11 cellular contexts compared by ENCODE assay signal in genomic region chr12:89574736-89575208, GRCh38. TPM values are rescaled to one million over a fixed set of nuclear protein-coding genes. Genes with fewer than 3 reads are reported as not detected.
DNase-seq lines count a peak whose midpoint lies in the region; ATAC-seq and TF ChIP-seq lines count a peak whose summit lies in the region.
"Had no signal": no experiment of that assay in that cellular context is flagged by ENCODE, and none has a peak within 500 bp of the region (broad histone marks: within the 10 kb centered on the region; RNA-seq: fewer than 3 reads in every experiment).

No MANE protein-coding gene starts in this region.

- H3K4me3 ChIP-seq in mammary epithelial cell (replicated peaks in 1 of 3; ENCODE audit: insufficient read depth in 1 of 3, low read depth in 2 of 3, low read length in 3 of 3): no peak overlapping the region
- H3K4me3 ChIP-seq in breast epithelium: no peak overlapping the region
- peak overlapping the region; percentile 65 for H3K4me3 ChIP-seq in SK-N-MC
- no peak overlapping the region for H3K4me3 ChIP-seq in foreskin fibroblast (ENCODE audit: low read depth in 1 of 2, low read length in 2 of 2)
- no peak overlapping the region for H3K4me3 ChIP-seq in thyroid gland (replicated peaks in 1 of 3)
- H3K4me3 ChIP-seq in CD8-positive, alpha-beta T cell (ENCODE audit: low read depth, low read length): no peak overlapping the region
- H3K4me3 ChIP-seq: psoas muscle had no signal

- in situ Hi-C loops in mammary epithelial cell (cut with MboI; ENCODE audit: low sequenced_read_pairs in 2 of 2) (loop anchor here in 1 of 2 donors (25.0 kb wide), 1 partner anchor 1338 kb away; no protein-coding TSS in a partner anchor), GM13977 (cut with MboI; ENCODE audit: low pct_unique_long_range_greater_than_20kb, low sequenced_read_pairs, unreplicated experiment) (no loop called here)

- no peak for ATAC-seq in CD8-positive, alpha-beta T cell
- ATAC-seq: foreskin keratinocyte, psoas muscle had no signal

- H3K4me1 Mint-ChIP-seq in CD8-positive, alpha-beta T cell (ENCODE audit: low read depth): no peaks in the 10 kb centered on the region

- no peaks in the 10 kb centered on the region for H3K9me3 Mint-ChIP-seq in CD8-positive, alpha-beta T cell

- TF ChIP-seq POLR2A in breast epithelium (IDR thresholded peaks at IDR 0.05) (no peak), thyroid gland (IDR thresholded peaks at IDR 0.05) (no peak)

- no peak overlapping the region for H3K4me2 ChIP-seq in mammary epithelial cell (ENCODE audit: insufficient read depth, low read depth, low read length)

- POLR2A ChIA-PET in CD8-positive, alpha-beta T cell (lab: Charles Lee): no interaction called here

- no peak overlapping the region for H3K9ac ChIP-seq in mammary epithelial cell (ENCODE audit: insufficient read depth, low read length)
- peak overlapping the region; percentile 41 for H3K9ac ChIP-seq in SK-N-MC (ENCODE audit: insufficient read length)

- no peaks in the 10 kb centered on the region for H3K79me2 ChIP-seq in mammary epithelial cell (ENCODE audit: insufficient read depth, low read length)

- intact Hi-C loops in mammary epithelial cell (cut with micrococcal nuclease): no loop called here
- intact Hi-C loops in breast epithelium (cut with DNase I; ENCODE audit: low total_unique reads): no loop called here
- intact Hi-C loops in thyroid gland (cut with DNase I): no loop called here
- intact Hi-C loops in CD8-positive, alpha-beta T cell (cut with DNase I, micrococcal nuclease): no loop called here

- DNase-seq in mammary epithelial cell (peak; percentile 18), breast epithelium (ENCODE audit: low spot score in 2 of 2) (no peak), SK-N-MC (ENCODE audit: low read depth, low spot score) (no peak), foreskin fibroblast (peak; percentile 67 to 82), thyroid gland (peak; percentile 43 to 65), GM13977 (ENCODE audit: low spot score) (no peak)
- DNase-seq in activated CD4-positive, alpha-beta T cell treated with anti-CD3 and anti-CD28 coated beads, Interleukin-2, amount 50 U/mL, for 48 hours: no peak
- DNase-seq in CD8-positive, alpha-beta T cell: no peak
- DNase-seq: foreskin keratinocyte, psoas muscle, SW 1271 had no signal

- H3K27me3 ChIP-seq in mammary epithelial cell (ENCODE audit: insufficient read depth, low read length) (no peaks in the 10 kb centered on the region), breast epithelium (no peaks in the 10 kb centered on the region), thyroid gland (no peaks in the 10 kb centered on the region)
- no peaks in the 10 kb centered on the region for H3K27me3 ChIP-seq in CD8-positive, alpha-beta T cell (ENCODE audit: insufficient read depth, low read length)
- H3K27me3 ChIP-seq: foreskin keratinocyte had no signal

- no peaks in the 10 kb centered on the region for H3K36me3 Mint-ChIP-seq in CD8-positive, alpha-beta T cell

- no peak overlapping the region for H2AFZ ChIP-seq in mammary epithelial cell (ENCODE audit: low read depth, low read length)

- no peak overlapping the region for H3K27ac Mint-ChIP-seq in CD8-positive, alpha-beta T cell

- no TSS peak for BruUV-seq in mammary epithelial cell (replicated peaks; lab: Mats Ljungman, UMichigan)

- CTCF ChIA-PET in mammary epithelial cell (lab: Charles Lee; ENCODE audit: low non-redundant PET): no interaction called here
- CTCF ChIA-PET in CD8-positive, alpha-beta T cell (lab: Charles Lee): no interaction called here

- H3K27me3 Mint-ChIP-seq in CD8-positive, alpha-beta T cell (ENCODE audit: low read depth): no peaks in the 10 kb centered on the region

- dilution Hi-C loops in mammary epithelial cell (cut with HindIII; ENCODE audit: low sequenced_read_pairs): no loop called here

- H3K27ac ChIP-seq in mammary epithelial cell (ENCODE audit: insufficient read depth, low read depth, low read length) (no peak overlapping the region), breast epithelium (no peak overlapping the region), SK-N-MC (peak overlapping the region; percentile 85), thyroid gland (peak overlapping the region; percentile 18 to 52 (median 23))
- H3K27ac ChIP-seq in CD8-positive, alpha-beta T cell (ENCODE audit: low read depth, low read length): no peak overlapping the region
- H3K27ac ChIP-seq: foreskin keratinocyte, psoas muscle had no signal

- H3K9me3 ChIP-seq in mammary epithelial cell (replicated peaks; ENCODE audit: insufficient read depth, low read length) (no peaks in the 10 kb centered on the region), breast epithelium (no peaks in the 10 kb centered on the region), SK-N-MC (ENCODE audit: low read depth, low read length) (no peaks in the 10 kb centered on the region), thyroid gland (no peaks in the 10 kb centered on the region)
- no peaks in the 10 kb centered on the region for H3K9me3 ChIP-seq in CD8-positive, alpha-beta T cell (ENCODE audit: low read length)
- H3K9me3 ChIP-seq: psoas muscle had no signal

- TF ChIP-seq CTCF in mammary epithelial cell (conservative IDR thresholded peaks at IDR 0.05 in 1 of 2, IDR thresholded peaks at IDR 0.05 in 1 of 2; ENCODE audit: extremely low read depth in 1 of 2, insufficient read depth in 1 of 2, low read depth in 1 of 2, low read length in 2 of 2) (no peak), breast epithelium (IDR thresholded peaks at IDR 0.05) (no peak), foreskin fibroblast (IDR thresholded peaks at IDR 0.05; ENCODE audit: low read depth, low read length) (no peak), thyroid gland (IDR thresholded peaks at IDR 0.05) (no peak), GM13977 (IDR thresholded peaks at IDR 0.05; ENCODE audit: extremely low read depth, insufficient read depth, missing control alignments) (no peak)
- no peak for TF ChIP-seq CTCF in CD8-positive, alpha-beta T cell (IDR thresholded peaks at IDR 0.05)

- no peaks in the 10 kb centered on the region for H4K20me1 ChIP-seq in mammary epithelial cell (ENCODE audit: insufficient read depth, low read length)

- H3K36me3 ChIP-seq in mammary epithelial cell (ENCODE audit: insufficient read depth, low read length) (no peaks in the 10 kb centered on the region), breast epithelium (no peaks in the 10 kb centered on the region), SK-N-MC (ENCODE audit: insufficient read depth, low read length) (no peaks in the 10 kb centered on the region), thyroid gland (no peaks in the 10 kb centered on the region)
- H3K36me3 ChIP-seq in CD8-positive, alpha-beta T cell (ENCODE audit: insufficient read depth, low read length): no peaks in the 10 kb centered on the region

- peaks cover 13% of the 10 kb centered on the region for H3K4me1 ChIP-seq in mammary epithelial cell (ENCODE audit: insufficient read depth, low read length)
- no peaks in the 10 kb centered on the region for H3K4me1 ChIP-seq in breast epithelium
- H3K4me1 ChIP-seq in thyroid gland: peaks cover 6 to 15% of the 10 kb centered on the region in 2 donors
- no peaks in the 10 kb centered on the region for H3K4me1 ChIP-seq in CD8-positive, alpha-beta T cell (ENCODE audit: insufficient read depth, low read length)
- H3K4me1 ChIP-seq: psoas muscle had no signal

- 9% methylated on average over 2 of the region's 2 CpGs for WGBS in mammary epithelial cell (ENCODE audit: low coverage, missing lambda C conversion rate)
- WGBS in thyroid gland, 2 donors: 15 to 19% methylated on average over 2 of the region's 2 CpGs

- H3K4me3 Mint-ChIP-seq in CD8-positive, alpha-beta T cell: no peak overlapping the region

RNA-seq across cellular contexts. Expression of gene POC1B, which starts 48.9 kb away (rescaled TPM):
- total RNA-seq in mammary epithelial cell (10 to 100 TPM; 16.8 to 27.0 TPM), breast epithelium (10 to 100 TPM; 16.0 to 30.4 (median 27.9) TPM), thyroid gland (10 to 100 TPM; 21.2 to 38.3 (median 27.2) TPM)
- 11.5 TPM for polyA plus RNA-seq in mammary epithelial cell
- 27.7 TPM for polyA minus RNA-seq in mammary epithelial cell
- total RNA-seq in CD8-positive, alpha-beta T cell: 10 to 100 TPM in 1 of 2 experiments, 1 to 10 TPM in 1; 9.3 to 14.2 TPM

RNA-seq across cellular contexts. Expression of gene GALNT4, which starts 50.2 kb away (rescaled TPM):
- total RNA-seq in mammary epithelial cell: 10 to 100 TPM in 1 of 2 donors, 1 to 10 TPM in 1; 7.9 to 12.3 TPM
- polyA plus RNA-seq in mammary epithelial cell: 3.6 TPM
- 0.98 TPM for polyA minus RNA-seq in mammary epithelial cell
- 10 to 100 TPM in 1 of 3 donors, 1 to 10 TPM in 2; 5.3 to 11.1 (median 7.2) TPM for total RNA-seq in breast epithelium
- total RNA-seq in thyroid gland: 10 to 100 TPM in 1 of 4 donors, 1 to 10 TPM in 3; 7.0 to 11.2 (median 7.3) TPM
- 1 to 10 TPM; 4.6 to 5.3 TPM for total RNA-seq in CD8-positive, alpha-beta T cell

Comparison
In these comparisons a context has a peak if more than half of its experiments do, and no peak if none do; other contexts are left out.
1. DNase-seq: peak in mammary epithelial cell (single experiment), foreskin fibroblast (2 of 2) and thyroid gland (2 of 2); none in breast epithelium (0 of 2), SK-N-MC (single experiment), activated CD4-positive, alpha-beta T cell treated with anti-CD3 and anti-CD28 coated beads, Interleukin-2, amount 50 U/mL, for 48 hours (0 of 2), CD8-positive, alpha-beta T cell (0 of 7) and GM13977 (single experiment).
2. H3K27ac ChIP-seq: peak in SK-N-MC (single experiment) and thyroid gland (3 of 3); none in mammary epithelial cell (single experiment), breast epithelium (0 of 2) and CD8-positive, alpha-beta T cell (single experiment).